In genomic region chrX:47623540-47624027, GRCh38 we compare ENCODE assay signal across 8 cellular contexts. TPM values are rescaled to one million over a fixed set of nuclear protein-coding genes. Genes with fewer than 3 reads are reported as not detected.
DNase-seq lines count a peak whose midpoint lies in the region; ATAC-seq and TF ChIP-seq lines count a peak whose summit lies in the region.

No MANE protein-coding gene starts in this region.

- ATAC-seq in mucosa of descending colon (peak; percentile 47), upper lobe of left lung (ENCODE audit: low FRiP score in 2 of 2) (peak in 1 of 2 donors; percentile 72), HG02973 (IDR thresholded peaks at IDR 0.05; ENCODE audit: unreplicated experiment) (no peak)

- no peak overlapping the region for H3K4me3 ChIP-seq in mucosa of descending colon
- H3K4me3 ChIP-seq in upper lobe of left lung, result peak overlapping the region in 3 of 4 donors; percentile 7 to 33 (median 28)

- DNase-seq in GM20000 (ENCODE audit: low spot score) (peak; percentile 40), NCI-H226 (peak; percentile 78), epidermal melanocyte (ENCODE audit: insufficient read length, low spot score) (peak; percentile 71), mucosa of descending colon (peak; percentile 23 to 64 (median 42)), upper lobe of left lung (peak; percentile 52 to 81), RKO (ENCODE audit: low spot score) (no peak)
- peak; percentile 23 for DNase-seq in activated CD8-positive, alpha-beta memory T cell treated with anti-CD3 and anti-CD28 coated beads, Interleukin-2, amount 50 U/mL, for 1 hour (ENCODE audit: extremely low read depth)

- TF ChIP-seq POLR2A in upper lobe of left lung (IDR thresholded peaks at IDR 0.05), result no peak

- H3K36me3 ChIP-seq in mucosa of descending colon (ENCODE audit: low read depth) (no peaks in the 10 kb centered on the region), upper lobe of left lung (peaks cover 0 to 3% (median 0%) of the 10 kb centered on the region in 4 donors)

- TF ChIP-seq EP300 in upper lobe of left lung (IDR thresholded peaks at IDR 0.05), result no peak

- no peaks in the 10 kb centered on the region for H3K9me3 ChIP-seq in mucosa of descending colon
- H3K9me3 ChIP-seq in upper lobe of left lung, result peaks cover 0 to 6% (median 0%) of the 10 kb centered on the region in 4 donors

- H3K4me1 ChIP-seq in mucosa of descending colon (ENCODE audit: low read depth) (no peaks in the 10 kb centered on the region), upper lobe of left lung (peaks cover 0 to 14% (median 3%) of the 10 kb centered on the region in 4 donors)

- TF ChIP-seq CTCF in GM20000 (IDR thresholded peaks at IDR 0.05; ENCODE audit: extremely low read depth, missing control alignments), result no peak
- no peak for TF ChIP-seq CTCF in mucosa of descending colon (IDR thresholded peaks at IDR 0.05)
- no peak for TF ChIP-seq CTCF in upper lobe of left lung (IDR thresholded peaks at IDR 0.05)

- 0 to 51% methylated on average over 2 to 35 of the region's 35 CpGs for WGBS in upper lobe of left lung, 2 donors

- H3K27me3 ChIP-seq in upper lobe of left lung, result peaks cover 0 to 3% (median 0%) of the 10 kb centered on the region in 4 donors

- intact Hi-C loops in mucosa of descending colon (cut with DNase I, micrococcal nuclease), result no loop called here

- no peak overlapping the region for H3K27ac ChIP-seq in upper lobe of left lung

RNA-seq across cellular contexts. Expression of gene SYN1, which starts 3.9 kb away (rescaled TPM):
- 1 to 10 TPM in 2 of 3 donors, under 1 TPM in 1; 0.78 to 4.1 (median 1.6) TPM for total RNA-seq in mucosa of descending colon
- total RNA-seq in upper lobe of left lung, result 10 to 100 TPM in 1 of 6 donors, 1 to 10 TPM in 1, under 1 TPM in 4; 0.20 to 11.5 (median 0.56) TPM

RNA-seq across cellular contexts. Expression of gene CFP, which starts 6.1 kb away (rescaled TPM):
- total RNA-seq in mucosa of descending colon (1 to 10 TPM in 2 of 3 donors, under 1 TPM in 1; 0.96 to 4.0 (median 2.9) TPM), upper lobe of left lung (10 to 100 TPM in 5 of 6 donors, 1 to 10 TPM in 1; 9.1 to 40.6 (median 14.1) TPM)

RNA-seq across cellular contexts. Expression of gene ELK1, which starts 26.8 kb away (rescaled TPM):
- 10 to 100 TPM; 24.5 to 28.2 (median 25.8) TPM for total RNA-seq in mucosa of descending colon
- total RNA-seq in upper lobe of left lung, result 10 to 100 TPM; 11.5 to 30.4 (median 21.5) TPM

RNA-seq across cellular contexts. Expression of gene UXT, which starts 35.4 kb away (rescaled TPM):
- total RNA-seq in mucosa of descending colon (100 to 1,000 TPM in 1 of 3 donors, 10 to 100 TPM in 2; 83.1 to 109 (median 96.7) TPM), upper lobe of left lung (10 to 100 TPM; 23.0 to 90.6 (median 75.2) TPM)

RNA-seq across cellular contexts. Expression of gene TIMP1, which starts 41.3 kb away (rescaled TPM):
- 100 to 1,000 TPM in 1 of 3 donors, 10 to 100 TPM in 2; 25.4 to 143 (median 96.9) TPM for total RNA-seq in mucosa of descending colon
- 100 to 1,000 TPM in 4 of 6 donors, 10 to 100 TPM in 2; 54.5 to 420 (median 163) TPM for total RNA-seq in upper lobe of left lung
